In the genomic region with DNA sequence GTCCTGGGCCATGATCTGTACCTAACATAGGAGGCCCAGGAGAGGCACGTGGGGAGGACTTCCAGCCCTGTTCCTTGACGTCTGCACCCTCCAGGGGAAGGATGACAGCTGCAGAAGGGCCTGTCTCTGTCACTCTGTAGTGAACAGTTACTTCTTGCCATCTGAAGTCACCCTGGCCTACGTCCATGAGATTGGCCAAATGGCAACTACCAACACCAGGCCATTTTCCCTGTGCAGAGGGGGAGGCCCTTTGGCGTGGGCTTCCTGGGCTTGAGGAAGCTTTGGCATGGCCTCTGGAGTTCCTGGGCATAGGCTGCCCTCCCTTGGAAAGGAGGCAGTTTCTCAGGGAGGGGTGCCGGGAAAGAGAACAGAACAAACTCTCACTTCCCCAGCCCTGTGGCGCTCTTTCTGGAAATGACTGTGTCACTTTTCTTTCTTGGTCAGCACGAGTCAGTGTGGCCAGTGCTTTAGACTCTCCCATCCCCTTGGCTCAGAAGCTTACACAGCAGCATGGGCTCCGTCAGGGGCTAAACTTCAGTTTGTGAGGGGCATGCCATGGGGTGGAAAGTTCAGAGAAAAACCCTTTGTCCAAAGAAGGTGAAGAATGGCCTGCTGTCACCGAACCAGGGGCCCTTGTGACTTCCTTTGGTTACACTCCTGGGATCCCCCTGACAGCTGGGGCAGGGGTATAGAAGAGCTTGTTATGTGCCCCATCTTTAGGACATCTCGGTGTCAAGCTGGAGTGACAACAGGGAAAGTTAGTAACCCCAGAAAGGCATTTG, we compare ENCODE assay signal across 9 cellular contexts. TPM values are rescaled to one million over a fixed set of nuclear protein-coding genes. Genes with fewer than 3 reads are reported as not detected.
A peak's percentile ranks its signal among the peaks of the same experiment; 100 is the strongest.
DNase-seq lines count a peak whose midpoint lies in the region; ATAC-seq and TF ChIP-seq lines count a peak whose summit lies in the region.
"Had no signal": no experiment of that assay in that cellular context is flagged by ENCODE, and none has a peak within 500 bp of the region (broad histone marks: within the 10 kb centered on the region; RNA-seq: fewer than 3 reads in every experiment).

No MANE protein-coding gene starts in this region.

- no peak for TF ChIP-seq CTCF in HEK293 (tag by site-specific recombination; IDR thresholded peaks at IDR 0.05)
- no peak for TF ChIP-seq CTCF in osteocyte (IDR thresholded peaks at IDR 0.05)
- no peak for TF ChIP-seq CTCF in breast epithelium (IDR thresholded peaks at IDR 0.05)

- H3K4me1 ChIP-seq in HEK293 (ENCODE audit: control insufficient read depth, insufficient read depth, low read length) (no peaks in the 10 kb centered on the region; the same call in 1 of the 2 replicates), breast epithelium (no peaks in the 10 kb centered on the region)

- H3K4me3 Mint-ChIP-seq in osteocyte (ENCODE audit: unreplicated experiment) = no peak overlapping the region

- H3K27ac ChIP-seq in HEK293 (ENCODE audit: extremely low read depth, low read depth, low read length) = no peak overlapping the region
- peak overlapping the region in 1 of 2 donors; percentile 34 for H3K27ac ChIP-seq in breast epithelium
- H3K27ac ChIP-seq: parathyroid adenoma had no signal

- no peak for TF ChIP-seq POLR2A in breast epithelium (IDR thresholded peaks at IDR 0.05)

- H3K9me3 ChIP-seq in HEK293 (ENCODE audit: control insufficient read depth, insufficient read depth, low read depth, low read length) (no peaks in the 10 kb centered on the region), breast epithelium (no peaks in the 10 kb centered on the region)

- H3K9me3 Mint-ChIP-seq in osteocyte (ENCODE audit: unreplicated experiment) = no peaks in the 10 kb centered on the region

- peak overlapping the region; percentile 60 for H3K27ac Mint-ChIP-seq in osteocyte (ENCODE audit: unreplicated experiment)

- no peak overlapping the region for H3K4me3 ChIP-seq in HEK293 (ENCODE audit: low read depth, low read length)
- H3K4me3 ChIP-seq in breast epithelium = no peak overlapping the region

- CTCF ChIA-PET in HEK293 (lab: Yijun Ruan, JAX) = interaction anchor here (0.5 to 1.5 kb wide), 3 partner anchors 12 to 136 kb away, joined by 3 to 10 read pairs (median 3); no protein-coding TSS in a partner anchor

- intact Hi-C loops in breast epithelium (cut with DNase I; ENCODE audit: low total_unique reads) = no loop called here

- POLR2A ChIA-PET in HEK293 (lab: Yijun Ruan, JAX) = no interaction called here

- DNase-seq in UCSD-AML1 (lab: John Stamatoyannopoulos, UW; ENCODE audit: unreplicated experiment) = peak; percentile 32
- no peak for DNase-seq in osteocyte (ENCODE audit: extremely low spot score, unreplicated experiment)
- DNase-seq in NCI-H2081 treated with DMSO at 0.1 percent for 48 hours (lab: John Stamatoyannopoulos, UW) = no peak
- no peak for DNase-seq in breast epithelium (ENCODE audit: low spot score in 2 of 2)
- DNase-seq in mesenteric fat pad (ENCODE audit: low spot score) = no peak
- no peak for DNase-seq in NCI-H2227 (lab: John Stamatoyannopoulos, UW; ENCODE audit: unreplicated experiment)

- peak; percentile 54 for ATAC-seq in GM18511 (IDR thresholded peaks at IDR 0.05; ENCODE audit: unreplicated experiment)

- peaks cover 3% of the 10 kb centered on the region for H3K36me3 Mint-ChIP-seq in osteocyte (ENCODE audit: unreplicated experiment)

- no peaks in the 10 kb centered on the region for H3K27me3 Mint-ChIP-seq in osteocyte (ENCODE audit: unreplicated experiment)

- H3K27me3 ChIP-seq in breast epithelium = no peaks in the 10 kb centered on the region

- peaks cover 37% of the 10 kb centered on the region for H3K4me1 Mint-ChIP-seq in osteocyte (ENCODE audit: unreplicated experiment)

- H3K36me3 ChIP-seq in HEK293 (ENCODE audit: control insufficient read depth in 2 of 2, insufficient read depth in 1 of 2, low read length in 2 of 2) (peaks cover 13 to 20% of the 10 kb centered on the region in 2 experiments; a peak in 2 of 3 replicates), breast epithelium (no peaks in the 10 kb centered on the region)

TF ChIP-seq in HEK293, 187 proteins besides CTCF, POLR2A, EP300 and RAD21:
- TF ChIP-seq, protein P1, sequence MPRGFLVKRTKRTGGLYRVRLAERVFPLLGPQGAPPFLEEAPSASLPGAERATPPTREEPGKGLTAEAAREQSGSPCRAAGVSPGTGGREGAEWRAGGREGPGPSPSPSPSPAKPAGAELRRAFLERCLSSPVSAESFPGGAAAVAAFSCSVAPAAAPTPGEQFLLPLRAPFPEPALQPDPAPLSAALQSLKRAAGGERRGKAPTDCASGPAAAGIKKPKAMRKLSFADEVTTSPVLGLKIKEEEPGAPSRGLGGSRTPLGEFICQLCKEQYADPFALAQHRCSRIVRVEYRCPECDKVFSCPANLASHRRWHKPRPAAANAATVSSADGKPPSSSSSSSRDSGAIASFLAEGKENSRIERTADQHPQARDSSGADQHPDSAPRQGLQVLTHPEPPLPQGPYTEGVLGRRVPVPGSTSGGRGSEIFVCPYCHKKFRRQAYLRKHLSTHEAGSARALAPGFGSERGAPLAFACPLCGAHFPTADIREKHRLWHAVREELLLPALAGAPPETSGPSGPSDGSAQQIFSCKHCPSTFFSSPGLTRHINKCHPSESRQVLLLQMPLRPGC (tag by site-specific recombination; IDR thresholded peaks at IDR 0.05) = no peak
- peak; percentile 59 for TF ChIP-seq ZNF341 (tag by site-specific recombination; IDR thresholded peaks at IDR 0.05; ENCODE audit: low read depth)

RNA-seq across cellular contexts. Expression of gene CARM1, which starts 5.3 kb away (rescaled TPM):
- total RNA-seq in osteocyte (66.7 and 70.8 TPM in 2 replicates), breast epithelium (10 to 100 TPM; 11.6 to 17.3 (median 17.0) TPM), mesenteric fat pad (37.2 TPM)

RNA-seq across cellular contexts. Expression of gene C19orf38, which starts 28.4 kb away (rescaled TPM):
- total RNA-seq in osteocyte (0.27 TPM in 1 of 2 replicates, not detected in the other), breast epithelium (1 to 10 TPM; 1.3 to 2.7 (median 2.0) TPM), mesenteric fat pad (4.4 TPM)

RNA-seq across cellular contexts. Expression of gene TMED1, which starts 40.6 kb away (rescaled TPM):
- 33.6 and 35.5 TPM in 2 replicates for total RNA-seq in osteocyte
- 10 to 100 TPM; 27.2 to 51.2 (median 42.4) TPM for total RNA-seq in breast epithelium
- 24.9 TPM for total RNA-seq in mesenteric fat pad

RNA-seq across cellular contexts. Expression of gene YIPF2, which starts 51.8 kb away (rescaled TPM):
- total RNA-seq in osteocyte (68.4 and 79.5 TPM in 2 replicates), breast epithelium (10 to 100 TPM; 40.3 to 68.6 (median 59.6) TPM), mesenteric fat pad (28.4 TPM)

RNA-seq across cellular contexts. Expression of gene TIMM29, which starts 52.0 kb away (rescaled TPM):
- total RNA-seq in osteocyte = 25.7 and 25.8 TPM in 2 replicates
- total RNA-seq in breast epithelium = 10 to 100 TPM; 21.1 to 31.6 (median 21.6) TPM
- 14.4 TPM for total RNA-seq in mesenteric fat pad
